In the genomic region with DNA sequence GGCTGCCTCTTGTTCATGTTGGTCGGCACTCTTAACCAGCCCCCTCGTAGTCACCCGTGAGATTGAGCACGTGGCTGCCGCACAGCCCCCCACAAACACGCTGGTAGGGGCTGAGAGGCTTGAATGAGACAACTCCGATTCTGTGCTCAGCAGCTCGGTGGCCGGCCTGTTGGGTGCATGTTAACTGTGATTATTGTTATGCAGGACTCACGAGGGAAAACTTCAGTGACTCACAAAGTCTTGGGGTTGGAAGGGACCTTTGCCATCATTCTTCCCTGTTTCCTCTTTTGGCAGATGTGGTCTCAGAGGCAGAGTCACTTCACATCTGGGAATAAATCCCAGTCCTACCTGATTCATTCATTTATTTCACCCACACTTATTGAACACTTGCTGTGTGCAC, we compare ENCODE assay signal across 14 cellular contexts.
A peak's percentile ranks its signal among the peaks of the same experiment; 100 is the strongest.
DNase-seq lines count a peak whose midpoint lies in the region; ATAC-seq, FAIRE-seq and TF ChIP-seq lines count a peak whose summit lies in the region.
"Had no signal": no experiment of that assay in that cellular context is flagged by ENCODE, and none has a peak within 500 bp of the region (broad histone marks: within the 10 kb centered on the region; RNA-seq: fewer than 3 reads in every experiment).

No MANE protein-coding gene starts in this region.

- H3K4me3 Mint-ChIP-seq in type B pancreatic cell, result no peak overlapping the region
- H3K4me3 Mint-ChIP-seq: IgD-negative memory B cell had no signal

- H3K27me3 Mint-ChIP-seq in type B pancreatic cell, result peaks cover 15% of the 10 kb centered on the region

- H3K36me3 Mint-ChIP-seq in type B pancreatic cell, result no peaks in the 10 kb centered on the region

- H3K4me3 ChIP-seq in brain microvascular endothelial cell (ENCODE audit: low read depth, low read length), result no peak overlapping the region
- no peak overlapping the region for H3K4me3 ChIP-seq in right cardiac atrium (ENCODE audit: low read length)
- no peak overlapping the region for H3K4me3 ChIP-seq in H7 (ENCODE audit: insufficient read depth, low read depth, low read length)

- no peaks in the 10 kb centered on the region for H3K9me3 ChIP-seq in right cardiac atrium (ENCODE audit: control insufficient read depth, low read length)

- WGBS in right cardiac atrium, result 67% methylated on average over 10 of the region's 10 CpGs

- TF ChIP-seq POLR2A in H54 (IDR thresholded peaks at IDR 0.05; ENCODE audit: low read depth, low read length), result no peak

- H3K27ac ChIP-seq in brain microvascular endothelial cell (peak overlapping the region; percentile 46), right cardiac atrium (ENCODE audit: low read length) (peak overlapping the region; percentile 77)

- H3K27ac Mint-ChIP-seq in type B pancreatic cell, result peak overlapping the region; percentile 27
- H3K27ac Mint-ChIP-seq: IgD-negative memory B cell had no signal

- H3K27me3 ChIP-seq in brain microvascular endothelial cell (replicated peaks), result no peaks in the 10 kb centered on the region
- H3K27me3 ChIP-seq in right cardiac atrium (ENCODE audit: control insufficient read depth, insufficient read depth), result no peaks in the 10 kb centered on the region
- no peaks in the 10 kb centered on the region for H3K27me3 ChIP-seq in H7 (ENCODE audit: control insufficient read depth, insufficient read depth, low read length)

- no peaks in the 10 kb centered on the region for H3K36me3 ChIP-seq in brain microvascular endothelial cell (replicated peaks)
- H3K36me3 ChIP-seq in H7 (replicated peaks; ENCODE audit: control insufficient read depth, insufficient read depth, low read length), result no peaks in the 10 kb centered on the region

- TF ChIP-seq CTCF in brain microvascular endothelial cell (IDR thresholded peaks at IDR 0.05; ENCODE audit: low read depth, low read length, missing control alignments) (no peak), type B pancreatic cell (conservative IDR thresholded peaks at IDR 0.05) (no peak)

- H3K4me1 Mint-ChIP-seq in type B pancreatic cell (ENCODE audit: unreplicated experiment), result peaks cover 31% of the 10 kb centered on the region
- H3K4me1 Mint-ChIP-seq: IgD-negative memory B cell had no signal

- ATAC-seq in right cardiac atrium (no peak), GM18873 (IDR thresholded peaks at IDR 0.05; ENCODE audit: low FRiP score, unreplicated experiment) (no peak)
- ATAC-seq: esophagus mucosa had no signal

- FAIRE-seq in H54 (lab: Jason Lieb, UNC), result peak; percentile 48
- FAIRE-seq: D721Med had no signal

- in situ Hi-C loops in brain microvascular endothelial cell (cut with HindIII; ENCODE audit: low pct_ligation_motif_present, low sequenced_read_pairs), result no loop called here

- H3K9me3 Mint-ChIP-seq in type B pancreatic cell, result peaks cover 8% of the 10 kb centered on the region

- intact Hi-C loops in right cardiac atrium (cut with DNase I), result loop anchor here in 2 of 4 donors (5.0 to 10.0 kb wide), 2 partner anchors 69 to 71 kb away; no protein-coding TSS in a partner anchor

- DNase-seq in H54 (ENCODE audit: insufficient read length, low spot score) (peak; percentile 25), brain microvascular endothelial cell (peak; percentile 77), right cardiac atrium (peak; percentile 54 to 75 (median 71)), type B pancreatic cell (ENCODE audit: extremely low spot score, unreplicated experiment) (no peak), NOMO-1 treated with dmso at 0.1 percent for 144 hours (lab: John Stamatoyannopoulos, UW; ENCODE audit: unreplicated experiment) (no peak), H7 (no peak)
- no peak for DNase-seq in effector CD4-positive, alpha-beta T cell
- DNase-seq: activated T-cell treated with anti-CD3 and anti-CD28 coated beads for 4 hours; NCI-H2081 treated with DMSO at 0.1 percent for 48 hours; stimulated activated CD4-positive, alpha-beta T cell treated with anti-CD3 and anti-CD28 coated beads, Interleukin-2, amount 100 ng/mL, for 48 hours had no signal

- peaks cover 34% of the 10 kb centered on the region for H3K4me1 ChIP-seq in right cardiac atrium (ENCODE audit: control insufficient read depth, insufficient read depth, low read length)

Comparison
In these comparisons a context has a peak if more than half of its experiments do, and no peak if none do; other contexts are left out.
1. DNase-seq: peak in H54 (single experiment), brain microvascular endothelial cell (single experiment) and right cardiac atrium (3 of 3); none in type B pancreatic cell (single experiment), NOMO-1 treated with dmso at 0.1 percent for 144 hours (single experiment), H7 (single experiment) and effector CD4-positive, alpha-beta T cell (single experiment).